In the genomic region with DNA sequence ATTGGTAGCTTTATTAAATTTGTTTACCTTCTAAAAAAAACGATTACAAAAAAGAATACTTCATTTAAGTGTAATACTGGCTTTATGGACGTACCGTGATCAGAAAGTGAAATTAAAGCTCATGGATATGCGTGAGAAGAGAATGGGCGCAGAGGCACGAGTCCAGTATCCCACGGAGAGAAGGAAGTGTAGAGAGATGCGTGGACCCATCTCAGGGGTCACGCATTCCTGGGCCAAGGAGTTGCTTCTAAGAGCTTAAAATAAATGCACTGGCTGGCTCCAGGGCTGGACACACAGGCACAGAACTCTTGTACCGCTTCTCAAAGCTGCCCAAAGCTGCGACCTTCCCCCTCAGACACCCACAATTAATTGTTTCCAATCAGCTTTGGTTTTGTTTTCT, we compare ENCODE assay signal across 17 cellular contexts. TPM values are rescaled to one million over a fixed set of nuclear protein-coding genes. Genes with fewer than 3 reads are reported as not detected.
DNase-seq lines count a peak whose midpoint lies in the region; ATAC-seq and TF ChIP-seq lines count a peak whose summit lies in the region.
"Had no signal": no experiment of that assay in that cellular context is flagged by ENCODE, and none has a peak within 500 bp of the region (broad histone marks: within the 10 kb centered on the region; RNA-seq: fewer than 3 reads in every experiment).

No MANE protein-coding gene starts in this region.

- no peaks in the 10 kb centered on the region for H3K79me1 ChIP-seq in trophoblast cell (ENCODE audit: low read length)

- intact Hi-C loops in ascending aorta (cut with DNase I), result loop anchor here (2.0 kb wide), 2 partner anchors 21 to 33 kb away; a partner anchor contains a TSS
- intact Hi-C loops in gastrocnemius medialis (cut with DNase I; ENCODE audit: low total_unique reads), result loop anchor here (2.0 kb wide), 1 partner anchor 17 kb away; no protein-coding TSS in a partner anchor

- H3K27ac ChIP-seq in ACC112 (ENCODE audit: low read depth, low read length) (peak overlapping the region; percentile 95), ascending aorta (peak overlapping the region; percentile 94), gastrocnemius medialis (peak overlapping the region; percentile 70 to 81 (median 76)), trophoblast cell (ENCODE audit: low read depth, low read length) (no peak overlapping the region)

- H2AK5ac ChIP-seq in trophoblast cell (ENCODE audit: low read length), result no peak overlapping the region

- H3K4me1 ChIP-seq in ACC112 (ENCODE audit: control insufficient read depth, insufficient read depth, low read length, unreplicated experiment), result peaks cover 33% of the 10 kb centered on the region
- peaks cover 30 to 62% of the 10 kb centered on the region in 2 donors for H3K4me1 ChIP-seq in ascending aorta
- H3K4me1 ChIP-seq in gastrocnemius medialis, result peaks cover 15 to 18% of the 10 kb centered on the region in 2 donors
- no peaks in the 10 kb centered on the region for H3K4me1 ChIP-seq in trophoblast cell (ENCODE audit: control insufficient read depth in 1 of 2, insufficient read depth in 2 of 2, low read length in 2 of 2)

- no peak for DNase-seq in ascending aorta (ENCODE audit: low spot score in 2 of 2)
- peak; percentile 63 for DNase-seq in fibroblast of the aortic adventitia (ENCODE audit: low read depth)
- DNase-seq in gastrocnemius medialis, result no peak
- no peak for DNase-seq in trophoblast cell
- DNase-seq in left lobe of liver (ENCODE audit: low spot score), result no peak
- no peak for DNase-seq in NOMO-1 (lab: John Stamatoyannopoulos, UW; ENCODE audit: unreplicated experiment in 2 of 2)
- DNase-seq in T1000 (lab: John Stamatoyannopoulos, UW), result no peak
- DNase-seq: activated CD4-positive, alpha-beta T cell treated with anti-CD3 and anti-CD28 coated beads for 36 hours; activated naive CD8-positive, alpha-beta T cell treated with anti-CD3 and anti-CD28 coated beads, Interleukin-2, amount 10 ng/mL, durations not matched to agents 7 days and 5 days; activated T-cell treated with anti-CD3 and anti-CD28 coated beads, Interleukin-2, amount 50 U/mL, for 1 hour; cortex of kidney; DMS53; NCI-H1930; NCI-H524 treated with DMSO at 0.1 percent for 48 hours; RPMI8226; stimulated activated naive CD8-positive, alpha-beta T cell treated with anti-CD3 and anti-CD28 coated beads, Interleukin-15, Interleukin-2, amounts not matched to agents 100 U/mL and 50 U/mL, for 24 hours had no signal

- H2BK12ac ChIP-seq in trophoblast cell (ENCODE audit: low read length), result no peak overlapping the region

- no peak overlapping the region for H4K8ac ChIP-seq in trophoblast cell (ENCODE audit: low read depth, low read length)

- H3K27me3 ChIP-seq in ACC112 (ENCODE audit: insufficient read depth, low read length), result no peaks in the 10 kb centered on the region
- H3K27me3 ChIP-seq in ascending aorta, result no peaks in the 10 kb centered on the region
- H3K27me3 ChIP-seq in gastrocnemius medialis, result no peaks in the 10 kb centered on the region
- H3K27me3 ChIP-seq in trophoblast cell (ENCODE audit: insufficient read depth, low read length), result no peaks in the 10 kb centered on the region

- H3K23ac ChIP-seq in trophoblast cell (ENCODE audit: low read length), result no peak overlapping the region

- H3K4ac ChIP-seq in trophoblast cell (ENCODE audit: low read depth, low read length), result no peak overlapping the region

- no peak overlapping the region for H4K12ac ChIP-seq in trophoblast cell (ENCODE audit: low read depth, low read length)

- ATAC-seq in gastrocnemius medialis (no peak), left lobe of liver (no peak)
- ATAC-seq: activated CD4-positive, alpha-beta T cell treated with anti-CD3 and anti-CD28 coated beads for 36 hours; stimulated activated naive CD8-positive, alpha-beta T cell treated with anti-CD3 and anti-CD28 coated beads, Interleukin-15, Interleukin-2, amounts not matched to agents 100 U/mL and 50 U/mL, for 24 hours had no signal

- H3K4me2 ChIP-seq in trophoblast cell (ENCODE audit: low read length), result no peak overlapping the region

- H3K9ac ChIP-seq in trophoblast cell (ENCODE audit: low read length), result no peak overlapping the region

- H2AFZ ChIP-seq in ACC112 (ENCODE audit: low read length, unreplicated experiment), result no peak overlapping the region
- H2AFZ ChIP-seq in trophoblast cell (ENCODE audit: insufficient read depth, low read length, poor library complexity), result no peak overlapping the region

- H3K4me3 ChIP-seq in ACC112 (ENCODE audit: low read depth, low read length), result 0 out of 2 replicates have a peak overlapping the region, but pooled peaks have one; percentile 33
- peak overlapping the region in 1 of 2 donors; percentile 52 for H3K4me3 ChIP-seq in ascending aorta
- H3K4me3 ChIP-seq in fibroblast of the aortic adventitia (ENCODE audit: low read depth, low read length), result peak overlapping the region; percentile 54
- H3K4me3 ChIP-seq in gastrocnemius medialis, result no peak overlapping the region
- H3K4me3 ChIP-seq in trophoblast cell (ENCODE audit: low read depth, low read length), result no peak overlapping the region

- no peak overlapping the region for H2BK5ac ChIP-seq in trophoblast cell (ENCODE audit: low read depth, low read length, poor library complexity)

- TF ChIP-seq POLR2A in gastrocnemius medialis (IDR thresholded peaks at IDR 0.05), result no peak

- TF ChIP-seq CTCF in ascending aorta (IDR thresholded peaks at IDR 0.05) (no peak), fibroblast of the aortic adventitia (IDR thresholded peaks at IDR 0.05; ENCODE audit: insufficient read depth, low read length) (no peak), gastrocnemius medialis (IDR thresholded peaks at IDR 0.05 in 4 of 5, conservative IDR thresholded peaks at IDR 0.05 in 1 of 5) (no peak)

- in situ Hi-C loops in gastrocnemius medialis (cut with MboI; ENCODE audit: low sequenced_read_pairs in 4 of 4), result no loop called here

- H3K36me3 ChIP-seq in ACC112 (ENCODE audit: insufficient read depth, low read length) (peaks cover 6% of the 10 kb centered on the region; the same call in 1 of the 2 replicates), ascending aorta (peaks cover 12 to 32% of the 10 kb centered on the region in 2 donors), gastrocnemius medialis (peaks cover 0 to 17% of the 10 kb centered on the region in 2 donors), trophoblast cell (ENCODE audit: control insufficient read depth in 1 of 2, insufficient read depth in 2 of 2, low read length in 2 of 2) (peaks cover 13 to 23% of the 10 kb centered on the region in 2 experiments)

- H3K18ac ChIP-seq in trophoblast cell (ENCODE audit: low read length), result no peak overlapping the region

- no peak overlapping the region for H2BK120ac ChIP-seq in trophoblast cell (ENCODE audit: insufficient read depth, low read length, poor library complexity)

- H4K91ac ChIP-seq in trophoblast cell (ENCODE audit: low read depth, low read length), result no peak overlapping the region

- H3K79me2 ChIP-seq in ACC112 (ENCODE audit: control insufficient read depth, insufficient read depth, low read length, unreplicated experiment) (no peaks in the 10 kb centered on the region), trophoblast cell (ENCODE audit: control insufficient read depth, insufficient read depth, low read length, poor library complexity) (no peaks in the 10 kb centered on the region)

- H3K9me3 ChIP-seq in ascending aorta, result no peaks in the 10 kb centered on the region
- no peaks in the 10 kb centered on the region for H3K9me3 ChIP-seq in gastrocnemius medialis
- peaks cover 2% of the 10 kb centered on the region for H3K9me3 ChIP-seq in trophoblast cell (ENCODE audit: insufficient read depth, low read depth, low read length)

- no CpG with 5 or more reads among the region's 11 CpGs for WGBS in trophoblast cell (ENCODE audit: extremely low coverage, insufficient coverage, insufficient read length)

- H3K14ac ChIP-seq in trophoblast cell (ENCODE audit: low read length), result no peak overlapping the region

RNA-seq across cellular contexts. Expression of a gene that starts 8.7 kb away (rescaled TPM):
- total RNA-seq in ascending aorta, result 1.1 TPM
- 8.9 and 49.0 TPM in 2 replicates for total RNA-seq in fibroblast of the aortic adventitia (ENCODE audit: low replicate concordance)
- total RNA-seq in gastrocnemius medialis, result 1 to 10 TPM in 1 of 4 donors, under 1 TPM in 1, not detected in 2; 0.55 to 1.6 TPM
- polyA plus RNA-seq in trophoblast cell (2013), result 9.0 and 11.0 TPM in 2 replicates
- 0.81 TPM for total RNA-seq in left lobe of liver

RNA-seq across cellular contexts. Expression of a gene that starts 33.1 kb away (rescaled TPM):
- total RNA-seq in ascending aorta, result 572 TPM
- total RNA-seq in fibroblast of the aortic adventitia (ENCODE audit: low replicate concordance), result 398 and 590 TPM in 2 replicates
- total RNA-seq in gastrocnemius medialis, result 100 to 1,000 TPM in 3 of 4 donors, 10 to 100 TPM in 1; 37.7 to 192 (median 149) TPM
- 35.1 and 36.6 TPM in 2 replicates for polyA plus RNA-seq in trophoblast cell (2013)
- 61.1 TPM for total RNA-seq in left lobe of liver

Comparison
In these comparisons a context has a peak if more than half of its experiments do, and no peak if none do; other contexts are left out.
1. H3K4me3 ChIP-seq: peak in ACC112 (single experiment) and fibroblast of the aortic adventitia (single experiment); none in gastrocnemius medialis (0 of 4) and trophoblast cell (single experiment).